In the genomic region with DNA sequence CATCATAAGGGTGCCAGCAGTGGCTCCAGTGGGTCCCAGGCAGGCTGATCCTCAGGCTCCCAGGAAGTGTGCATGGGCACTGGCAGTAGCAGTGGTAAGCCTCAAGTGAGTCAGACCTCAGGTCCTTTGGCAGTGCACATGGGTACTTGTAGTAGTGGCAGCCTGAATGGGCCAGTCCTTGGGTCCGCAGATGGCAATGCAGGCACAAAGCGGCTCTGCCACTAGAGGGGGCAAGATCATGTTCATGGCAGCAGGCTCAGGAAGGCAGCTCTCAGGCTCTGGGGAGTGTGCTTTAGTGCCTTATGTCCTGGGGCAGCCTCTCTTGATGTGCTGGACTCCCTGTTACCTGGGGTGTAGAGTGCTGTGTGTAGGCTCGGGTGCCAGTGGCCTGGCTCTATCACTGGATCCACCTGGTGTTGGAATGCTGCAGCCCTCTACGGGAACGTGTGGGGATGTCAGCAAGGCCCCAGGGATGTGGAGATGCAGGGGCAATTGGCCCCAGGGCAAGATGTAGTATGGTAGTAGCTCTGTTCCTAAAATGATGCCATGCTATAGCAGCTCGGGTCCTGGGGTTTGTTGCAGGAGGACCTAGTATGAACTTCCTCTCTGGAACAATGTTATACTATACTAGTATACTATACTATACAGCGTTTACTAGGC, we compare ENCODE assay signal across 8 cellular contexts. TPM values are rescaled to one million over a fixed set of nuclear protein-coding genes. Genes with fewer than 3 reads are reported as not detected.
DNase-seq lines count a peak whose midpoint lies in the region; ATAC-seq lines count a peak whose summit lies in the region.

No MANE protein-coding gene starts in this region.

- H3K27me3 ChIP-seq in Karpas-422 (ENCODE audit: low read length), result no peaks in the 10 kb centered on the region

- H3K36me3 ChIP-seq in Karpas-422 (ENCODE audit: insufficient read depth, low read length), result no peaks in the 10 kb centered on the region

- H3K4me3 ChIP-seq in Karpas-422 (ENCODE audit: low read length), result no peak overlapping the region

- peak; percentile 87 for ATAC-seq in left ventricle myocardium superior
- no peak for ATAC-seq in GM18870 (IDR thresholded peaks at IDR 0.05; ENCODE audit: unreplicated experiment)

- H3K27ac ChIP-seq in Karpas-422 (ENCODE audit: low read length), result no peak overlapping the region

- H3K9me3 ChIP-seq in Karpas-422 (ENCODE audit: low read length), result no peaks in the 10 kb centered on the region

- H3K79me2 ChIP-seq in Karpas-422 (ENCODE audit: low read length), result no peaks in the 10 kb centered on the region

- no peaks in the 10 kb centered on the region for H3K9me2 ChIP-seq in Karpas-422 (replicated peaks; ENCODE audit: insufficient read depth, low read length)

- no peak overlapping the region for H3K9ac ChIP-seq in Karpas-422 (ENCODE audit: low read length)

- no peaks in the 10 kb centered on the region for H4K20me1 ChIP-seq in Karpas-422 (ENCODE audit: insufficient read depth, low read depth, low read length)

- in situ Hi-C loops in G401 (cut with HindIII; ENCODE audit: low sequenced_read_pairs) (no loop called here), SK-MEL-5 (cut with HindIII; ENCODE audit: low pct_unique_long_range_greater_than_20kb, low sequenced_read_pairs) (no loop called here)

- H3K4me2 ChIP-seq in Karpas-422 (ENCODE audit: low read depth, low read length, poor library complexity, severe bottlenecking), result no peak overlapping the region

- no peaks in the 10 kb centered on the region for H3K4me1 ChIP-seq in Karpas-422 (ENCODE audit: low read length)

- DNase-seq in G401 (ENCODE audit: low spot score), result peak; percentile 25
- DNase-seq in Karpas-422, result peak; percentile 89
- peak; percentile 83 for DNase-seq in SK-MEL-5 (ENCODE audit: low read depth, low spot score)
- peak; percentile 57 for DNase-seq in activated naive CD4-positive, alpha-beta T cell treated with anti-CD3 and anti-CD28 coated beads, Interleukin-2, amount 50 U/mL, for 16 hours
- DNase-seq in left ventricle myocardium superior, result peak; percentile 66
- peak; percentile 1 to 12 for DNase-seq in stimulated activated CD4-positive, alpha-beta T cell treated with anti-CD3 and anti-CD28 coated beads, Interleukin-1b, Interleukin-23, amount 100 ng/mL, for 1 hour (ENCODE audit: low read depth in 2 of 2)
- DNase-seq in mesenteric fat pad (ENCODE audit: low spot score), result no peak

- intact Hi-C loops in left ventricle myocardium superior (cut with micrococcal nuclease), result no loop called here

- H2AFZ ChIP-seq in Karpas-422 (ENCODE audit: low read length), result no peak overlapping the region

RNA-seq across cellular contexts. Expression of gene ACSM3, which starts 11.0 kb away (rescaled TPM):
- 0.78 TPM in 1 of 2 replicates, not detected in the other for total RNA-seq in G401 (2014; rRNA removed; shearing (Covaris generic))
- total RNA-seq in Karpas-422 (2014; rRNA removed; shearing (Covaris generic); ENCODE audit: low replicate concordance), result 1.1 and 1.6 TPM in 2 replicates
- total RNA-seq in SK-MEL-5 (2014; rRNA removed; shearing (Covaris generic)), result 0.34 and 0.48 TPM in 2 replicates
- 0.74 and 1.5 TPM in 2 replicates for polyA plus RNA-seq in SK-MEL-5 (2015; cell fraction: cytosol; rRNA removed)
- 0.79 and 0.95 TPM in 2 replicates for polyA plus RNA-seq in SK-MEL-5 (2015; cell fraction: nucleus; rRNA removed)
- total RNA-seq in left ventricle myocardium superior (9.2 TPM), mesenteric fat pad (1.3 TPM)

RNA-seq across cellular contexts. Expression of gene ERI2, which starts 31.4 kb away (rescaled TPM):
- 12.6 and 18.0 TPM in 2 replicates for total RNA-seq in G401 (2014; rRNA removed; shearing (Covaris generic))
- 12.3 and 17.0 TPM in 2 replicates for total RNA-seq in Karpas-422 (2014; rRNA removed; shearing (Covaris generic); ENCODE audit: low replicate concordance)
- total RNA-seq in SK-MEL-5 (2014; rRNA removed; shearing (Covaris generic)), result 21.2 and 29.0 TPM in 2 replicates
- polyA plus RNA-seq in SK-MEL-5 (2015; cell fraction: cytosol; rRNA removed), result 16.9 and 27.2 TPM in 2 replicates
- polyA plus RNA-seq in SK-MEL-5 (2015; cell fraction: nucleus; rRNA removed), result 65.2 and 84.0 TPM in 2 replicates
- total RNA-seq in left ventricle myocardium superior (11.5 TPM), mesenteric fat pad (12.9 TPM)

RNA-seq across cellular contexts. Expression of gene REXO5, which starts 31.5 kb away (rescaled TPM):
- total RNA-seq in G401 (2014; rRNA removed; shearing (Covaris generic)), result 8.7 and 9.8 TPM in 2 replicates
- 8.4 and 13.9 TPM in 2 replicates for total RNA-seq in Karpas-422 (2014; rRNA removed; shearing (Covaris generic); ENCODE audit: low replicate concordance)
- total RNA-seq in SK-MEL-5 (2014; rRNA removed; shearing (Covaris generic)), result 3.9 and 5.7 TPM in 2 replicates
- 3.6 and 5.9 TPM in 2 replicates for polyA plus RNA-seq in SK-MEL-5 (2015; cell fraction: cytosol; rRNA removed)
- polyA plus RNA-seq in SK-MEL-5 (2015; cell fraction: nucleus; rRNA removed), result 18.9 and 20.5 TPM in 2 replicates
- total RNA-seq in left ventricle myocardium superior (5.4 TPM), mesenteric fat pad (4.7 TPM)

RNA-seq across cellular contexts. Expression of gene THUMPD1, which starts 33.2 kb away (rescaled TPM):
- total RNA-seq in G401 (2014; rRNA removed; shearing (Covaris generic)), result 34.2 and 37.6 TPM in 2 replicates
- 38.4 and 40.7 TPM in 2 replicates for total RNA-seq in Karpas-422 (2014; rRNA removed; shearing (Covaris generic); ENCODE audit: low replicate concordance)
- 31.9 and 34.7 TPM in 2 replicates for total RNA-seq in SK-MEL-5 (2014; rRNA removed; shearing (Covaris generic))
- polyA plus RNA-seq in SK-MEL-5 (2015; cell fraction: cytosol; rRNA removed), result 25.4 and 28.8 TPM in 2 replicates
- polyA plus RNA-seq in SK-MEL-5 (2015; cell fraction: nucleus; rRNA removed), result 43.8 and 65.1 TPM in 2 replicates
- total RNA-seq in left ventricle myocardium superior, result 17.5 TPM
- 26.1 TPM for total RNA-seq in mesenteric fat pad
